ENCODE assay signal across 1 cellular context in the genomic region with DNA sequence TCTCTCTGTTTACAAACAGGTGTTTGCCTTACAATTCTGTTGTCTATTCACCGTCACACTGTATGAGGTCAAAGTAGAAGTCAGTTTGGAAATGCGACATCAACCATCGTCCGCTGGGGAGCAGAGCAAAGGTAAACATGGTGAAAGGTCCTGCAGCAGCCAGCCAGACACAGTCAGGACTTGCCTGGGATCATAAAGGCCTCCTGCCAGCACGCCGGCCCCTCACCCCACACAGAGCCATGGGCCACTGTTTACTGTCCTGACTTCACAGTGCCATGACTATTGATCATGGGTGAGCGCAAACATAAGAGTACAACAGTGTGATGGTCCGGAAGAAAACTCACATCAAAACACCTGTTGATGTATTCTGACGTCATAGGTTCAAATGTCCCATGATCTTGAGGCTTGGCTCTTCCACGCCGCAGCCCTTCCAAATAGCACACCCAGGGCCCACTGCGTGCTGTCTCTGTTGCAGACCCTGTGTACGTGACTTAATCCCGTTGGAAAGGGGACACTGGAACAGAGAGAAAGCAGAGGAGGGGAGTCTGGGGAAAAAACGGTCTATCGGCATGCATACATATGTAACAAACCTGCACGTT.
TF ChIP-seq lines count a peak whose summit lies in the region.

No MANE protein-coding gene starts in this region.

TF ChIP-seq in HepG2, 621 proteins besides CTCF, POLR2A, EP300 and RAD21 (continued from another document and continues in another):
- TF ChIP-seq ZSCAN22 (CRISPR knock-in tag; IDR thresholded peaks at IDR 0.05), result no peak
- TF ChIP-seq ZIK1 (CRISPR knock-in tag; IDR thresholded peaks at IDR 0.05; ENCODE audit: borderline replicate concordance, low read depth), result peak; percentile 78
- TF ChIP-seq ZNF841 (CRISPR knock-in tag; IDR thresholded peaks at IDR 0.05; ENCODE audit: borderline replicate concordance), result no peak; the same call in 1 of the 2 replicates
- TF ChIP-seq MYC (CRISPR knock-in tag; IDR thresholded peaks at IDR 0.05; ENCODE audit: borderline replicate concordance), result peak; percentile 95
- TF ChIP-seq, protein P1, sequence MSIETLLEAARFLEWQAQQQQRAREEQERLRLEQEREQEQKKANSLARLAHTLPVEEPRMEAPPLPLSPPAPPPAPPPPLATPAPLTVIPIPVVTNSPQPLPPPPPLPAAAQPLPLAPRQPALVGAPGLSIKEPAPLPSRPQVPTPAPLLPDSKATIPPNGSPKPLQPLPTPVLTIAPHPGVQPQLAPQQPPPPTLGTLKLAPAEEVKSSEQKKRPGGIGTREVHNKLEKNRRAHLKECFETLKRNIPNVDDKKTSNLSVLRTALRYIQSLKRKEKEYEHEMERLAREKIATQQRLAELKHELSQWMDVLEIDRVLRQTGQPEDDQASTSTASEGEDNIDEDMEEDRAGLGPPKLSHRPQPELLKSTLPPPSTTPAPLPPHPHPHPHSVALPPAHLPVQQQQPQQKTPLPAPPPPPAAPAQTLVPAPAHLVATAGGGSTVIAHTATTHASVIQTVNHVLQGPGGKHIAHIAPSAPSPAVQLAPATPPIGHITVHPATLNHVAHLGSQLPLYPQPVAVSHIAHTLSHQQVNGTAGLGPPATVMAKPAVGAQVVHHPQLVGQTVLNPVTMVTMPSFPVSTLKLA (IDR thresholded peaks at IDR 0.05), result peak; percentile 82
- peak; percentile 90; the same call in 1 of the 2 replicates for TF ChIP-seq ZNF430 (CRISPR knock-in tag; IDR thresholded peaks at IDR 0.05)
- TF ChIP-seq ZNF124 (CRISPR knock-in tag; IDR thresholded peaks at IDR 0.05), result peak; percentile 87
- TF ChIP-seq ZNF234 (CRISPR knock-in tag; conservative IDR thresholded peaks at IDR 0.05), result no peak
- TF ChIP-seq, protein P2, sequence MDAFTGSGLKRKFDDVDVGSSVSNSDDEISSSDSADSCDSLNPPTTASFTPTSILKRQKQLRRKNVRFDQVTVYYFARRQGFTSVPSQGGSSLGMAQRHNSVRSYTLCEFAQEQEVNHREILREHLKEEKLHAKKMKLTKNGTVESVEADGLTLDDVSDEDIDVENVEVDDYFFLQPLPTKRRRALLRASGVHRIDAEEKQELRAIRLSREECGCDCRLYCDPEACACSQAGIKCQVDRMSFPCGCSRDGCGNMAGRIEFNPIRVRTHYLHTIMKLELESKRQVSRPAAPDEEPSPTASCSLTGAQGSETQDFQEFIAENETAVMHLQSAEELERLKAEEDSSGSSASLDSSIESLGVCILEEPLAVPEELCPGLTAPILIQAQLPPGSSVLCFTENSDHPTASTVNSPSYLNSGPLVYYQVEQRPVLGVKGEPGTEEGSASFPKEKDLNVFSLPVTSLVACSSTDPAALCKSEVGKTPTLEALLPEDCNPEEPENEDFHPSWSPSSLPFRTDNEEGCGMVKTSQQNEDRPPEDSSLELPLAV (CRISPR knock-in tag; conservative IDR thresholded peaks at IDR 0.05; ENCODE audit: low read depth), result no peak
- TF ChIP-seq ZNF776 (CRISPR knock-in tag; IDR thresholded peaks at IDR 0.05), result no peak
- TF ChIP-seq, protein P3, sequence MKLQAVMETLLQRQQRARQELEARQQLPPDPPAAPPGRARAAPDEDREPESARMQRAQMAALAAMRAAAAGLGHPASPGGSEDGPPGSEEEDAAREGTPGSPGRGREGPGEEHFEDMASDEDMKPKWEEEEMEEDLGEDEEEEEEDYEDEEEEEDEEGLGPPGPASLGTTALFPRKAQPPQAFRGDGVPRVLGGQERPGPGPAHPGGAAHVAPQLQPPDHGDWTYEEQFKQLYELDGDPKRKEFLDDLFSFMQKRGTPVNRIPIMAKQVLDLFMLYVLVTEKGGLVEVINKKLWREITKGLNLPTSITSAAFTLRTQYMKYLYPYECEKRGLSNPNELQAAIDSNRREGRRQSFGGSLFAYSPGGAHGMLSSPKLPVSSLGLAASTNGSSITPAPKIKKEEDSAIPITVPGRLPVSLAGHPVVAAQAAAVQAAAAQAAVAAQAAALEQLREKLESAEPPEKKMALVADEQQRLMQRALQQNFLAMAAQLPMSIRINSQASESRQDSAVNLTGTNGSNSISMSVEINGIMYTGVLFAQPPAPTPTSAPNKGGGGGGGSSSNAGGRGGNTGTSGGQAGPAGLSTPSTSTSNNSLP (IDR thresholded peaks at IDR 0.05; ENCODE audit: low read depth, low read length), result no peak
- TF ChIP-seq, protein P4, sequence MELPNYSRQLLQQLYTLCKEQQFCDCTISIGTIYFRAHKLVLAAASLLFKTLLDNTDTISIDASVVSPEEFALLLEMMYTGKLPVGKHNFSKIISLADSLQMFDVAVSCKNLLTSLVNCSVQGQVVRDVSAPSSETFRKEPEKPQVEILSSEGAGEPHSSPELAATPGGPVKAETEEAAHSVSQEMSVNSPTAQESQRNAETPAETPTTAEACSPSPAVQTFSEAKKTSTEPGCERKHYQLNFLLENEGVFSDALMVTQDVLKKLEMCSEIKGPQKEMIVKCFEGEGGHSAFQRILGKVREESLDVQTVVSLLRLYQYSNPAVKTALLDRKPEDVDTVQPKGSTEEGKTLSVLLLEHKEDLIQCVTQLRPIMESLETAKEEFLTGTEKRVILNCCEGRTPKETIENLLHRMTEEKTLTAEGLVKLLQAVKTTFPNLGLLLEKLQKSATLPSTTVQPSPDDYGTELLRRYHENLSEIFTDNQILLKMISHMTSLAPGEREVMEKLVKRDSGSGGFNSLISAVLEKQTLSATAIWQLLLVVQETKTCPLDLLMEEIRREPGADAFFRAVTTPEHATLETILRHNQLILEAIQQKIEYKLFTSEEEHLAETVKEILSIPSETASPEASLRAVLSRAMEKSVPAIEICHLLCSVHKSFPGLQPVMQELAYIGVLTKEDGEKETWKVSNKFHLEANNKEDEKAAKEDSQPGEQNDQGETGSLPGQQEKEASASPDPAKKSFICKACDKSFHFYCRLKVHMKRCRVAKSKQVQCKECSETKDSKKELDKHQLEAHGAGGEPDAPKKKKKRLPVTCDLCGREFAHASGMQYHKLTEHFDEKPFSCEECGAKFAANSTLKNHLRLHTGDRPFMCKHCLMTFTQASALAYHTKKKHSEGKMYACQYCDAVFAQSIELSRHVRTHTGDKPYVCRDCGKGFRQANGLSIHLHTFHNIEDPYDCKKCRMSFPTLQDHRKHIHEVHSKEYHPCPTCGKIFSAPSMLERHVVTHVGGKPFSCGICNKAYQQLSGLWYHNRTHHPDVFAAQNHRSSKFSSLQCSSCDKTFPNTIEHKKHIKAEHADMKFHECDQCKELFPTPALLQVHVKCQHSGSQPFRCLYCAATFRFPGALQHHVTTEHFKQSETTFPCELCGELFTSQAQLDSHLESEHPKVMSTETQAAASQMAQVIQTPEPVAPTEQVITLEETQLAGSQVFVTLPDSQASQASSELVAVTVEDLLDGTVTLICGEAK (IDR thresholded peaks at IDR 0.05), result no peak
- TF ChIP-seq, protein P4 (CRISPR knock-in tag; IDR thresholded peaks at IDR 0.05), result peak; percentile 93
- TF ChIP-seq KAT7 (CRISPR knock-in tag; IDR thresholded peaks at IDR 0.05; ENCODE audit: borderline replicate concordance), result peak; percentile 89
- TF ChIP-seq, protein P5, sequence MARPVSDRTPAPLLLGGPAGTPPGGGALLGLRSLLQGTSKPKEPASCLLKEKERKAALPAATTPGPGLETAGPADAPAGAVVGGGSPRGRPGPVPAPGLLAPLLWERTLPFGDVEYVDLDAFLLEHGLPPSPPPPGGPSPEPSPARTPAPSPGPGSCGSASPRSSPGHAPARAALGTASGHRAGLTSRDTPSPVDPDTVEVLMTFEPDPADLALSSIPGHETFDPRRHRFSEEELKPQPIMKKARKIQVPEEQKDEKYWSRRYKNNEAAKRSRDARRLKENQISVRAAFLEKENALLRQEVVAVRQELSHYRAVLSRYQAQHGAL (CRISPR knock-in tag; IDR thresholded peaks at IDR 0.05; ENCODE audit: not compliant biosample characterization), result peak; percentile 93
- no peak for TF ChIP-seq ZNF484 (CRISPR knock-in tag; IDR thresholded peaks at IDR 0.05; ENCODE audit: borderline replicate concordance, low read depth)
- TF ChIP-seq HNRNPLL (IDR thresholded peaks at IDR 0.05; ENCODE audit: low read depth, low read length, poor library complexity, severe bottlenecking), result no peak
- TF ChIP-seq, protein P6, sequence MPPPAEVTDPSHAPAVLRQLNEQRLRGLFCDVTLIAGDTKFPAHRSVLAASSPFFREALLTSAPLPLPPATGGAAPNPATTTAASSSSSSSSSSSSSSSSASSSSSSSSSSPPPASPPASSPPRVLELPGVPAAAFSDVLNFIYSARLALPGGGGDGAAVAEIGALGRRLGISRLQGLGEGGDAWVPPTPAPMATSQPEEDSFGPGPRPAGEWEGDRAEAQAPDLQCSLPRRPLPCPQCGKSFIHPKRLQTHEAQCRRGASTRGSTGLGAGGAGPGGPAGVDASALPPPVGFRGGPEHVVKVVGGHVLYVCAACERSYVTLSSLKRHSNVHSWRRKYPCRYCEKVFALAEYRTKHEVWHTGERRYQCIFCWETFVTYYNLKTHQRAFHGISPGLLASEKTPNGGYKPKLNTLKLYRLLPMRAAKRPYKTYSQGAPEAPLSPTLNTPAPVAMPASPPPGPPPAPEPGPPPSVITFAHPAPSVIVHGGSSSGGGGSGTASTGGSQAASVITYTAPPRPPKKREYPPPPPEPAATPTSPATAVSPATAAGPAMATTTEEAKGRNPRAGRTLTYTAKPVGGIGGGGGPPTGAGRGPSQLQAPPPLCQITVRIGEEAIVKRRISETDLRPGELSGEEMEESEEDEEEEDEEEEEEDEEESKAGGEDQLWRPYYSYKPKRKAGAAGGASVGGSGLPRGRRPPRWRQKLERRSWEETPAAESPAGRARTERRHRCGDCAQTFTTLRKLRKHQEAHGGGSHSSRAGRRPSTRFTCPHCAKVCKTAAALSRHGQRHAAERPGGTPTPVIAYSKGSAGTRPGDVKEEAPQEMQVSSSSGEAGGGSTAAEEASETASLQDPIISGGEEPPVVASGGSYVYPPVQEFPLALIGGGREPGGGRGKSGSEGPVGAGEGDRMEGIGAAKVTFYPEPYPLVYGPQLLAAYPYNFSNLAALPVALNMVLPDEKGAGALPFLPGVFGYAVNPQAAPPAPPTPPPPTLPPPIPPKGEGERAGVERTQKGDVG (CRISPR knock-in tag; IDR thresholded peaks at IDR 0.05; ENCODE audit: borderline replicate concordance), result peak; percentile 99; the same call in 1 of the 2 replicates
- TF ChIP-seq, protein P7, sequence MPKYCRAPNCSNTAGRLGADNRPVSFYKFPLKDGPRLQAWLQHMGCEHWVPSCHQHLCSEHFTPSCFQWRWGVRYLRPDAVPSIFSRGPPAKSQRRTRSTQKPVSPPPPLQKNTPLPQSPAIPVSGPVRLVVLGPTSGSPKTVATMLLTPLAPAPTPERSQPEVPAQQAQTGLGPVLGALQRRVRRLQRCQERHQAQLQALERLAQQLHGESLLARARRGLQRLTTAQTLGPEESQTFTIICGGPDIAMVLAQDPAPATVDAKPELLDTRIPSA (CRISPR knock-in tag; IDR thresholded peaks at IDR 0.05; ENCODE audit: borderline replicate concordance), result no peak
- peak; percentile 91 for TF ChIP-seq TGIF2 (CRISPR knock-in tag; IDR thresholded peaks at IDR 0.05)
- TF ChIP-seq ONECUT2 (CRISPR knock-in tag; IDR thresholded peaks at IDR 0.05), result peak; percentile 97
- TF ChIP-seq, protein P8, sequence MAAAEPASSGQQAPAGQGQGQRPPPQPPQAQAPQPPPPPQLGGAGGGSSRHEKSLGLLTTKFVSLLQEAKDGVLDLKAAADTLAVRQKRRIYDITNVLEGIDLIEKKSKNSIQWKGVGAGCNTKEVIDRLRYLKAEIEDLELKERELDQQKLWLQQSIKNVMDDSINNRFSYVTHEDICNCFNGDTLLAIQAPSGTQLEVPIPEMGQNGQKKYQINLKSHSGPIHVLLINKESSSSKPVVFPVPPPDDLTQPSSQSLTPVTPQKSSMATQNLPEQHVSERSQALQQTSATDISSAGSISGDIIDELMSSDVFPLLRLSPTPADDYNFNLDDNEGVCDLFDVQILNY (CRISPR knock-in tag; conservative IDR thresholded peaks at IDR 0.05), result no peak
- peak; percentile 69 for TF ChIP-seq SP4 (CRISPR knock-in tag; IDR thresholded peaks at IDR 0.05)
- peak; percentile 93 for TF ChIP-seq ZNF335 (CRISPR knock-in tag; IDR thresholded peaks at IDR 0.05)
- peak; percentile 76 for TF ChIP-seq PRPF4 (IDR thresholded peaks at IDR 0.05; ENCODE audit: low read depth, low read length, poor library complexity, severe bottlenecking)
- TF ChIP-seq KAT2B (IDR thresholded peaks at IDR 0.05; ENCODE audit: borderline replicate concordance, low read depth, low read length), result peak; percentile 55; the same call in 1 of the 2 replicates
- TF ChIP-seq REXO4 (CRISPR knock-in tag; IDR thresholded peaks at IDR 0.05; ENCODE audit: borderline replicate concordance), result no peak
- TF ChIP-seq AGO2 (optimal IDR thresholded peaks at IDR 0.05; ENCODE audit: low read depth, low read length), result no peak
- TF ChIP-seq RFXANK (CRISPR knock-in tag; IDR thresholded peaks at IDR 0.05), result peak; percentile 92; the same call in 1 of the 2 replicates
- no peak for TF ChIP-seq SRF (IDR thresholded peaks at IDR 0.05; ENCODE audit: low read depth, low read length)
- TF ChIP-seq, protein P9, sequence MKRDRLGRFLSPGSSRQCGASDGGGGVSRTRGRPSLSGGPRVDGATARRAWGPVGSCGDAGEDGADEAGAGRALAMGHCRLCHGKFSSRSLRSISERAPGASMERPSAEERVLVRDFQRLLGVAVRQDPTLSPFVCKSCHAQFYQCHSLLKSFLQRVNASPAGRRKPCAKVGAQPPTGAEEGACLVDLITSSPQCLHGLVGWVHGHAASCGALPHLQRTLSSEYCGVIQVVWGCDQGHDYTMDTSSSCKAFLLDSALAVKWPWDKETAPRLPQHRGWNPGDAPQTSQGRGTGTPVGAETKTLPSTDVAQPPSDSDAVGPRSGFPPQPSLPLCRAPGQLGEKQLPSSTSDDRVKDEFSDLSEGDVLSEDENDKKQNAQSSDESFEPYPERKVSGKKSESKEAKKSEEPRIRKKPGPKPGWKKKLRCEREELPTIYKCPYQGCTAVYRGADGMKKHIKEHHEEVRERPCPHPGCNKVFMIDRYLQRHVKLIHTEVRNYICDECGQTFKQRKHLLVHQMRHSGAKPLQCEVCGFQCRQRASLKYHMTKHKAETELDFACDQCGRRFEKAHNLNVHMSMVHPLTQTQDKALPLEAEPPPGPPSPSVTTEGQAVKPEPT (CRISPR knock-in tag; IDR thresholded peaks at IDR 0.05; ENCODE audit: low read depth), result no peak
- TF ChIP-seq ZNF235 (CRISPR knock-in tag; IDR thresholded peaks at IDR 0.05; ENCODE audit: borderline replicate concordance), result no peak
